In genomic region chr2:183059561-183059960, GRCh38 we compare ENCODE assay signal across 9 cellular contexts. TPM values are rescaled to one million over a fixed set of nuclear protein-coding genes. Genes with fewer than 3 reads are reported as not detected.
DNase-seq lines count a peak whose midpoint lies in the region; ATAC-seq, FAIRE-seq and TF ChIP-seq lines count a peak whose summit lies in the region.
"Had no signal": no experiment of that assay in that cellular context is flagged by ENCODE, and none has a peak within 500 bp of the region (broad histone marks: within the 10 kb centered on the region; RNA-seq: fewer than 3 reads in every experiment).

No MANE protein-coding gene starts in this region.

- 57 to 67% methylated on average over 1 of the region's 1 CpG for WGBS in pancreas, 2 donors

- H3K4me3 Mint-ChIP-seq in GM23338: no peak overlapping the region
- H3K4me3 Mint-ChIP-seq: brain had no signal

- H2AFZ ChIP-seq in GM23338: peak overlapping the region; percentile 5; the same call in 1 of the 2 replicates

- peaks cover 4% of the 10 kb centered on the region; the same call in 1 of the 3 replicates for H3K4me1 Mint-ChIP-seq in GM23338

- no peaks in the 10 kb centered on the region for H4K20me1 ChIP-seq in GM23338 (replicated peaks; ENCODE audit: insufficient read depth)

- no peaks in the 10 kb centered on the region for H3K9me3 Mint-ChIP-seq in GM23338
- H3K9me3 Mint-ChIP-seq: brain had no signal

- FAIRE-seq in pancreas (lab: Jason Lieb, UNC): no peak

- H3K9me2 ChIP-seq in GM23338 (ENCODE audit: insufficient read depth): no peaks in the 10 kb centered on the region

- TF ChIP-seq CTCF in GM23338 (conservative IDR thresholded peaks at IDR 0.05; ENCODE audit: low read depth in 2 of 2) (no peak), retinal pigment epithelial cell (conservative IDR thresholded peaks at IDR 0.05; ENCODE audit: low read depth, low read length) (no peak), pancreas (IDR thresholded peaks at IDR 0.05) (no peak)

- no peaks in the 10 kb centered on the region for H3K79me2 ChIP-seq in GM23338 (replicated peaks; ENCODE audit: insufficient read depth)

- peak overlapping the region; percentile 32 for H3K27ac Mint-ChIP-seq in GM23338

- no peaks in the 10 kb centered on the region for H3F3A ChIP-seq in GM23338 (replicated peaks; ENCODE audit: low read depth)

- H3K27ac ChIP-seq in GM23338 (ENCODE audit: low read depth): no peak overlapping the region
- peak overlapping the region; percentile 44 for H3K27ac ChIP-seq in epithelial cell of prostate
- H3K27ac ChIP-seq in pancreas: no peak overlapping the region
- H3K27ac ChIP-seq: ovary had no signal

- H3K9me3 ChIP-seq in pancreas: no peaks in the 10 kb centered on the region
- H3K9me3 ChIP-seq: ovary had no signal

- peaks cover 4% of the 10 kb centered on the region for H3K27me3 Mint-ChIP-seq in GM23338 (ENCODE audit: insufficient read depth, low read depth, poor library complexity)
- H3K27me3 Mint-ChIP-seq: brain had no signal

- H3K36me3 ChIP-seq in GM23338 (ENCODE audit: insufficient read depth) (no peaks in the 10 kb centered on the region), pancreas (no peaks in the 10 kb centered on the region)
- H3K36me3 ChIP-seq: ovary had no signal

- H3K36me3 Mint-ChIP-seq in GM23338 (ENCODE audit: low read depth): no peaks in the 10 kb centered on the region
- H3K36me3 Mint-ChIP-seq: brain had no signal

- H3K4me1 ChIP-seq in GM23338 (ENCODE audit: insufficient read depth): peaks cover 6% of the 10 kb centered on the region
- peaks cover 0 to 16% (median 7%) of the 10 kb centered on the region in 3 donors for H3K4me1 ChIP-seq in pancreas

- H3K4me3 ChIP-seq in GM23338 (no peak overlapping the region), retinal pigment epithelial cell (ENCODE audit: low read length) (no peak overlapping the region), pancreas (no peak overlapping the region)
- H3K4me3 ChIP-seq: ovary had no signal

- intact Hi-C loops in pancreas (cut with DNase I): no loop called here

- H3K27me3 ChIP-seq in GM23338 (ENCODE audit: insufficient read depth) (no peaks in the 10 kb centered on the region), pancreas (no peaks in the 10 kb centered on the region)
- H3K27me3 ChIP-seq: ovary had no signal

- DNase-seq in GM23338 (ENCODE audit: low spot score) (no peak), RPMI7951 (ENCODE audit: low read depth) (peak; percentile 76), epithelial cell of prostate (ENCODE audit: low read depth, low spot score) (peak; percentile 78), retinal pigment epithelial cell (ENCODE audit: low read depth) (peak; percentile 60), pancreas (no peak), NCI-H1436 (lab: John Stamatoyannopoulos, UW) (no peak)
- DNase-seq: ovary had no signal

- ATAC-seq in GM23338: no peak
- ATAC-seq in pancreas: no peak
- no peak for ATAC-seq in GM19351 (IDR thresholded peaks at IDR 0.05; ENCODE audit: unreplicated experiment)

- H3K4me2 ChIP-seq in GM23338: no peak overlapping the region

TF ChIP-seq in GM23338, 12 proteins besides CTCF, POLR2A, EP300 and RAD21 (continues in another document):
- TF ChIP-seq EZH2phosphoT487 (IDR thresholded peaks at IDR 0.05; ENCODE audit: unreplicated experiment) (no peak), ZNF114 (CRISPR knock-in tag; IDR thresholded peaks at IDR 0.05) (no peak), CREB1 (CRISPR knock-in tag; IDR thresholded peaks at IDR 0.05; ENCODE audit: low read depth) (no peak), STAT1 (IDR thresholded peaks at IDR 0.05; ENCODE audit: unreplicated experiment) (no peak), ETS1 (IDR thresholded peaks at IDR 0.05) (no peak), JUNB (IDR thresholded peaks at IDR 0.05; ENCODE audit: unreplicated experiment) (no peak), ZNF331 (CRISPR knock-in tag; IDR thresholded peaks at IDR 0.05; ENCODE audit: low read depth) (no peak), ZNF462 (CRISPR knock-in tag; IDR thresholded peaks at IDR 0.05) (no peak), POLR2AphosphoS5 (IDR thresholded peaks at IDR 0.05; ENCODE audit: low read depth) (no peak)

RNA-seq across cellular contexts. Expression of gene DUSP19, which starts 19.0 kb away (rescaled TPM):
- 0.97 and 2.8 TPM in 2 replicates for total RNA-seq in GM23338 (2014; rRNA removed; shearing (Covaris generic))
- polyA plus RNA-seq in GM23338 (2016; fragmentation: Nextera tagmentation; extraction: Ambion mirVana) (1.9 TPM in 2 replicates), pancreas (1 to 10 TPM; 1.0 to 1.1 TPM)
- total RNA-seq in RPMI7951 (2014; rRNA removed; shearing (Covaris generic)): 1.7 and 2.1 TPM in 2 replicates
- total RNA-seq in pancreas: 1 to 10 TPM; 1.3 to 3.8 (median 2.6) TPM

RNA-seq across cellular contexts. Expression of gene NCKAP1, which starts 21.3 kb away (rescaled TPM):
- 157 and 179 TPM in 2 replicates for total RNA-seq in GM23338 (2014; rRNA removed; shearing (Covaris generic))
- polyA plus RNA-seq in GM23338 (2016; fragmentation: Nextera tagmentation; extraction: Ambion mirVana) (53.8 and 61.7 TPM in 2 replicates), pancreas (10 to 100 TPM; 16.9 to 39.7 TPM)
- total RNA-seq in RPMI7951 (2014; rRNA removed; shearing (Covaris generic)): 182 and 188 TPM in 2 replicates
- total RNA-seq in pancreas: 10 to 100 TPM; 41.9 to 75.6 (median 44.0) TPM

Comparison
In these comparisons a context has a peak if more than half of its experiments do, and no peak if none do; other contexts are left out.
1. DNase-seq: peak in RPMI7951 (single experiment), epithelial cell of prostate (single experiment) and retinal pigment epithelial cell (single experiment); none in GM23338 (single experiment), pancreas (0 of 6) and NCI-H1436 (single experiment).